Comparison of ENCODE assay signal across 15 cellular contexts in genomic region chr18:80035997-80036396, GRCh38. TPM values are rescaled to one million over a fixed set of nuclear protein-coding genes. Genes with fewer than 3 reads are reported as not detected.
DNase-seq lines count a peak whose midpoint lies in the region; ATAC-seq, FAIRE-seq and TF ChIP-seq lines count a peak whose summit lies in the region.
"Had no signal": no experiment of that assay in that cellular context is flagged by ENCODE, and none has a peak within 500 bp of the region (broad histone marks: within the 10 kb centered on the region; RNA-seq: fewer than 3 reads in every experiment).

No MANE protein-coding gene starts in this region.

- H3K4me2 ChIP-seq in MM.1S (ENCODE audit: low read depth, low read length) (0 out of 2 replicates have a peak overlapping the region, but pooled peaks have one; percentile 77), GM12878 (ENCODE audit: control insufficient read depth, insufficient read depth) (peak overlapping the region; percentile 66), skeletal muscle satellite cell (ENCODE audit: low read length) (peak overlapping the region; percentile 93)

- H3K9me2 ChIP-seq in MM.1S (replicated peaks; ENCODE audit: insufficient read depth, low read length), result no peaks in the 10 kb centered on the region

- in situ Hi-C loops in GM12878 (cut with MboI), result loop anchor here (5.0 kb wide), 1 partner anchor 354 kb away; no protein-coding TSS in a partner anchor

- FAIRE-seq in GM12878 (lab: Jason Lieb, UNC), result no peak

- H3K4me3 ChIP-seq in MM.1S (ENCODE audit: low read length) (no peak overlapping the region), GM12878 (peak overlapping the region; percentile 79), skeletal muscle satellite cell (ENCODE audit: low read length) (peak overlapping the region; percentile 96), upper lobe of right lung (no peak overlapping the region)
- H3K4me3 ChIP-seq: ovary had no signal

- H3K27me3 Mint-ChIP-seq in activated T-cell treated with anti-CD3 and anti-CD28 coated beads, Interleukin-2, amount 50 U/mL, for 4 hours (ENCODE audit: low read depth), result no peaks in the 10 kb centered on the region

- H3K9me3 Mint-ChIP-seq in activated T-cell treated with anti-CD3 and anti-CD28 coated beads, Interleukin-2, amount 50 U/mL, for 4 hours, result peaks cover 7% of the 10 kb centered on the region

- H2AFZ ChIP-seq in MM.1S (ENCODE audit: low read length) (no peak overlapping the region), GM12878 (ENCODE audit: control insufficient read depth, low read depth, low read length) (no peak overlapping the region)

- no peaks in the 10 kb centered on the region for H3K9me3 ChIP-seq in MM.1S (replicated peaks; ENCODE audit: insufficient read depth, low read length)
- H3K9me3 ChIP-seq in GM12878 (replicated peaks; ENCODE audit: control insufficient read depth, insufficient read depth, low read length), result no peaks in the 10 kb centered on the region
- no peaks in the 10 kb centered on the region for H3K9me3 ChIP-seq in skeletal muscle satellite cell (replicated peaks; ENCODE audit: low read length)
- no peaks in the 10 kb centered on the region for H3K9me3 ChIP-seq in upper lobe of right lung
- H3K9me3 ChIP-seq: ovary, thyroid gland had no signal

- no peak for TF ChIP-seq CTCF in MM.1S (IDR thresholded peaks at IDR 0.05; ENCODE audit: low read length)
- TF ChIP-seq CTCF in GM12878 (IDR thresholded peaks at IDR 0.05 in 2 of 3, conservative IDR thresholded peaks at IDR 0.05 in 1 of 3; ENCODE audit: control insufficient read depth in 2 of 3, extremely low read depth in 1 of 3, insufficient read depth in 1 of 3, low read depth in 3 of 3, low read length in 3 of 3), result no peak
- no peak for TF ChIP-seq CTCF in upper lobe of right lung (IDR thresholded peaks at IDR 0.05)

- DNase-seq in activated T-cell treated with anti-CD3 and anti-CD28 coated beads, Interleukin-2, amount 50 U/mL, for 4 hours, result no peak
- DNase-seq in activated T-cell treated with anti-CD3 and anti-CD28 coated beads, Interleukin-2, amount 50 U/mL, for 1 hour, result no peak
- DNase-seq in MM.1S, result no peak
- DNase-seq in GM12878 (ENCODE audit: low read depth, low spot score), result no peak
- DNase-seq in upper lobe of right lung, result no peak
- no peak for DNase-seq in NCI-H187 treated with DMSO at 0.1 percent for 48 hours (lab: John Stamatoyannopoulos, UW)
- DNase-seq: islet precursor cell; NCI-H2029 treated with DMSO at 0.1 percent for 48 hours; ovary; SHP77 treated with DMSO at 0.1 percent for 48 hours; stimulated activated CD4-positive, alpha-beta T cell treated with anti-CD3 and anti-CD28 coated beads, Interleukin-4, amount 100 ng/mL, for 24 hours; thyroid gland had no signal

- peak overlapping the region; percentile 90 for H3K4me3 Mint-ChIP-seq in activated T-cell treated with anti-CD3 and anti-CD28 coated beads, Interleukin-2, amount 50 U/mL, for 4 hours

- H3K27me3 ChIP-seq in MM.1S (replicated peaks; ENCODE audit: insufficient read depth, low read length), result no peaks in the 10 kb centered on the region
- no peaks in the 10 kb centered on the region for H3K27me3 ChIP-seq in GM12878 (replicated peaks in 1 of 2; ENCODE audit: control insufficient read depth in 2 of 2, insufficient read depth in 2 of 2, low read length in 1 of 2)
- no peaks in the 10 kb centered on the region for H3K27me3 ChIP-seq in skeletal muscle satellite cell (ENCODE audit: control insufficient read depth, insufficient read depth, low read length)
- no peaks in the 10 kb centered on the region for H3K27me3 ChIP-seq in upper lobe of right lung
- H3K27me3 ChIP-seq: cardiac muscle cell, ovary, thyroid gland had no signal

- TF ChIP-seq RAD21 in GM12878 (IDR thresholded peaks at IDR 0.05; ENCODE audit: insufficient read depth, low read depth, low read length), result no peak

- H3K9ac ChIP-seq in MM.1S (ENCODE audit: low read length), result no peak overlapping the region
- H3K9ac ChIP-seq in GM12878 (ENCODE audit: control insufficient read depth, insufficient read depth, low read length), result no peak overlapping the region; the same call in 1 of the 2 replicates
- no peak overlapping the region for H3K9ac ChIP-seq in skeletal muscle satellite cell (ENCODE audit: low read depth, low read length)

- POLR2A ChIA-PET in GM12878 (lab: Charles Lee), result no interaction called here

- H3K36me3 ChIP-seq in MM.1S (replicated peaks; ENCODE audit: insufficient read depth, low read length) (peaks cover 5% of the 10 kb centered on the region; the same call in 1 of the 2 replicates), GM12878 (ENCODE audit: control insufficient read depth in 2 of 2, insufficient read depth in 2 of 2, low read length in 1 of 2) (peaks cover 0 to 3% of the 10 kb centered on the region in 2 experiments; a peak in 1 of 4 replicates), skeletal muscle satellite cell (ENCODE audit: insufficient read depth, low read length) (peaks cover 17% of the 10 kb centered on the region), upper lobe of right lung (peaks cover 17% of the 10 kb centered on the region)
- H3K36me3 ChIP-seq: cardiac muscle cell, ovary had no signal

- ATAC-seq in activated T-cell treated with anti-CD3 and anti-CD28 coated beads, Interleukin-2, amount 50 U/mL, for 4 hours, result no peak
- ATAC-seq in GM12878 (no peak), GM19452 (IDR thresholded peaks at IDR 0.05; ENCODE audit: unreplicated experiment) (no peak), upper lobe of right lung (no peak)

- SMC1A ChIA-PET in GM12878 (lab: Charles Lee; ENCODE audit: uncharacterized antibody, unreplicated experiment), result interaction anchor here (1.0 to 2.0 kb wide), 4 partner anchors 10 to 76 kb away, joined by 3 to 9 read pairs (median 3); no protein-coding TSS in a partner anchor

- no peaks in the 10 kb centered on the region for H4K20me1 ChIP-seq in MM.1S (ENCODE audit: insufficient read depth, low read length)
- no peaks in the 10 kb centered on the region for H4K20me1 ChIP-seq in GM12878 (ENCODE audit: control insufficient read depth, insufficient read depth)

- intact Hi-C loops in GM12878 (cut with micrococcal nuclease; ENCODE audit: unreplicated experiment), result no loop called here
- intact Hi-C loops in upper lobe of right lung (cut with DNase I), result no loop called here

- no peak for TF ChIP-seq POLR2A in GM12878 (IDR thresholded peaks at IDR 0.05; ENCODE audit: low read depth, low read length)

- H3K36me3 Mint-ChIP-seq in activated T-cell treated with anti-CD3 and anti-CD28 coated beads, Interleukin-2, amount 50 U/mL, for 4 hours (ENCODE audit: insufficient read depth), result peaks cover 23% of the 10 kb centered on the region

- CTCF ChIA-PET in GM12878 (lab: Yijun Ruan, JAX), result interaction anchor here (1.7 kb wide), 1 partner anchor 69 kb away, joined by 4 read pairs; no protein-coding TSS in a partner anchor

- H3K79me2 ChIP-seq in MM.1S (ENCODE audit: low read length) (peaks cover 20% of the 10 kb centered on the region), GM12878 (ENCODE audit: control insufficient read depth, insufficient read depth, low read length) (peaks cover 16% of the 10 kb centered on the region)

- 91% methylated on average over 7 of the region's 7 CpGs for WGBS in GM12878 (ENCODE audit: insufficient coverage, insufficient replicate concordance, low lambda C conversion rate, missing lambda C conversion rate)

- H3K4me1 ChIP-seq in MM.1S (ENCODE audit: low read length), result 0 out of 2 replicates have a peak, but pooled peaks cover 4% of the 10 kb centered on the region
- H3K4me1 ChIP-seq in GM12878 (ENCODE audit: control insufficient read depth, insufficient read depth, low read length), result peaks cover 3% of the 10 kb centered on the region; the same call in 1 of the 2 replicates
- peaks cover 10% of the 10 kb centered on the region for H3K4me1 ChIP-seq in skeletal muscle satellite cell (ENCODE audit: control insufficient read depth, insufficient read depth, low read length)
- H3K4me1 ChIP-seq in upper lobe of right lung, result peaks cover 4% of the 10 kb centered on the region

- peaks cover 22% of the 10 kb centered on the region for H3K4me1 Mint-ChIP-seq in activated T-cell treated with anti-CD3 and anti-CD28 coated beads, Interleukin-2, amount 50 U/mL, for 4 hours (ENCODE audit: low read depth)

- TF ChIP-seq EP300 in GM12878 (IDR thresholded peaks at IDR 0.05; ENCODE audit: borderline replicate concordance in 1 of 2, control insufficient read depth in 1 of 2, low read depth in 2 of 2, low read length in 2 of 2), result no peak

- no peak overlapping the region for H3K27ac ChIP-seq in MM.1S (ENCODE audit: low read length)
- no peak overlapping the region for H3K27ac ChIP-seq in GM12878 (ENCODE audit: control insufficient read depth, insufficient read depth)
- no peak overlapping the region for H3K27ac ChIP-seq in upper lobe of right lung
- H3K27ac ChIP-seq: cardiac muscle cell, ovary, thyroid gland had no signal

- no peaks in the 10 kb centered on the region for H3F3A ChIP-seq in MM.1S (ENCODE audit: insufficient read depth, low read length)

- RAD21 ChIA-PET in GM12878 (lab: Charles Lee; ENCODE audit: unreplicated experiment), result no interaction called here

- no TSS peak for BruUV-seq in GM12878 (replicated peaks; lab: Mats Ljungman, UMichigan)

RNA-seq across cellular contexts. Expression of gene RBFA, which starts 1.8 kb away (rescaled TPM):
- 10 to 100 TPM; 40.0 to 52.3 (median 42.6) TPM for total RNA-seq in activated T-cell treated with anti-CD3 and anti-CD28 coated beads, Interleukin-2, amount 50 U/mL, for 4 hours
- total RNA-seq in GM12878 (2013; cell fraction: nucleolus; rRNA removed), result 72.0 and 72.3 TPM in 2 replicates
- total RNA-seq in GM12878 (2014; rRNA removed) (56.0 and 59.3 TPM in 2 replicates), GM12878 (2014; rRNA removed; fragmentation: Illumina TruSeq; extraction: Trizol) (33.3 and 36.8 TPM in 2 replicates), GM12878 (2021) (38.7 and 41.2 TPM in 2 replicates), upper lobe of right lung (18.0 TPM)
- polyA plus RNA-seq in GM12878 (2011; ENCODE audit: low read depth), result 22.8 TPM
- polyA plus RNA-seq in GM12878 (2011; rRNA removed) (25.5 and 37.0 TPM in 2 replicates), GM12878 (2014; fragmentation: Illumina TruSeq; extraction: Trizol) (25.7 and 39.1 TPM in 2 replicates), GM12878 (2014; fragmentation: Nextera tagmentation; extraction: Ambion mirVana) (1 to 10 TPM; 7.2 to 9.1 TPM), GM12878 (2014; rRNA removed) (44.8 and 47.4 TPM in 2 replicates), GM12878 (2016; fragmentation: Nextera tagmentation; extraction: Ambion mirVana) (10 to 100 TPM; 37.2 to 38.3 TPM)
- 34.9 TPM in 2 replicates for polyA plus RNA-seq in GM12878 (2011; cell fraction: cytosol; rRNA removed)
- polyA plus RNA-seq in GM12878 (2011; cell fraction: nucleus; rRNA removed), result 46.3 and 49.5 TPM in 2 replicates
- polyA plus RNA-seq in GM12878 (2012), result 24.1 and 28.4 TPM in 2 replicates
- 21.6 and 25.1 TPM in 2 replicates for polyA minus RNA-seq in GM12878 (2011; rRNA and poly(A)+ RNA removed)
- polyA minus RNA-seq in GM12878 (2011; cell fraction: cytosol; rRNA and poly(A)+ RNA removed), result 7.3 and 8.6 TPM in 2 replicates
- 26.8 and 44.3 TPM in 2 replicates for polyA minus RNA-seq in GM12878 (2011; cell fraction: nucleus; rRNA and poly(A)+ RNA removed)
- total RNA-seq in skeletal muscle satellite cell (2012; rRNA removed), result 33.7 and 41.3 TPM in 2 replicates

RNA-seq across cellular contexts. Expression of gene TXNL4A, which starts 47.6 kb away (rescaled TPM):
- 100 to 1,000 TPM; 211 to 261 (median 247) TPM for total RNA-seq in activated T-cell treated with anti-CD3 and anti-CD28 coated beads, Interleukin-2, amount 50 U/mL, for 4 hours
- 27.3 and 27.9 TPM in 2 replicates for total RNA-seq in GM12878 (2013; cell fraction: nucleolus; rRNA removed)
- total RNA-seq in GM12878 (2014; rRNA removed) (84.5 and 91.4 TPM in 2 replicates), GM12878 (2014; rRNA removed; fragmentation: Illumina TruSeq; extraction: Trizol) (111 and 122 TPM in 2 replicates), GM12878 (2021) (178 and 181 TPM in 2 replicates), upper lobe of right lung (80.7 TPM)
- polyA plus RNA-seq in GM12878 (2011; ENCODE audit: low read depth), result 87.5 TPM
- polyA plus RNA-seq in GM12878 (2011; rRNA removed) (172 and 173 TPM in 2 replicates), GM12878 (2014; fragmentation: Illumina TruSeq; extraction: Trizol) (18.0 and 62.9 TPM in 2 replicates), GM12878 (2014; fragmentation: Nextera tagmentation; extraction: Ambion mirVana) (100 to 1,000 TPM in 1 of 2 experiments, 10 to 100 TPM in 1; 38.4 to 132 TPM), GM12878 (2014; rRNA removed) (125 and 127 TPM in 2 replicates), GM12878 (2016; fragmentation: Nextera tagmentation; extraction: Ambion mirVana) (100 to 1,000 TPM; 307 to 329 TPM)
- polyA plus RNA-seq in GM12878 (2011; cell fraction: cytosol; rRNA removed), result 148 and 157 TPM in 2 replicates
- polyA plus RNA-seq in GM12878 (2011; cell fraction: nucleus; rRNA removed), result 64.9 and 77.2 TPM in 2 replicates
- 106 and 119 TPM in 2 replicates for polyA plus RNA-seq in GM12878 (2012)
- polyA minus RNA-seq in GM12878 (2011; rRNA and poly(A)+ RNA removed), result 45.5 and 46.6 TPM in 2 replicates
- polyA minus RNA-seq in GM12878 (2011; cell fraction: cytosol; rRNA and poly(A)+ RNA removed), result 39.2 and 40.8 TPM in 2 replicates
- polyA minus RNA-seq in GM12878 (2011; cell fraction: nucleus; rRNA and poly(A)+ RNA removed), result 9.4 and 17.8 TPM in 2 replicates
- 73.6 and 76.3 TPM in 2 replicates for total RNA-seq in skeletal muscle satellite cell (2012; rRNA removed)

Comparison
In these comparisons a context has a peak if more than half of its experiments do, and no peak if none do; other contexts are left out.
1. H3K4me3 ChIP-seq: peak in GM12878 (single experiment) and skeletal muscle satellite cell (single experiment); none in MM.1S (single experiment) and upper lobe of right lung (single experiment).
2. Peak in every context shown above with its lines, with median percentiles within 50 percentile points of each other: H3K4me2 ChIP-seq.